Comparison of ENCODE assay signal across 1 cellular context in the genomic region with DNA sequence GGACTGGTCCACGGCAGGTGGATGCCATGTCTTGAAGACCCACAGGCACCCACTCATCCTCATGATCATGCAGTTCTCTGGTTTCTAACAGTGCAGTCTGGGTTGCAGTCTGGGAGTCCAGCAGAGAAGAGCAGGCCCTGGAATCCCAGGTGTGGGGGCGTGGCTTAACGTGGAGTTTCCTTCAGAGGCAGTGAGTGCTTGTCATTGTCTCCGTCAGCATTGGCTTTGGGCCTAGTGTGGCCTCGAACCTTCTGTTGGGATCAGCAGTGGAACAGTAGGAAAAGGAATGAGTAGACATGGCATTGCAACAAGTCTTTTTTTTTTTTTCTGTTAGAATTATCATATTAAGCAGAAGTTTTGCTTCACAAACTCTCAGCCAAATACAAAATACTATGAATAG.
TF ChIP-seq lines count a peak whose summit lies in the region.

No MANE protein-coding gene starts in this region.

TF ChIP-seq in H1, 55 proteins besides CTCF, POLR2A, EP300 and RAD21 (continued from another document):
- TF ChIP-seq, protein P1, sequence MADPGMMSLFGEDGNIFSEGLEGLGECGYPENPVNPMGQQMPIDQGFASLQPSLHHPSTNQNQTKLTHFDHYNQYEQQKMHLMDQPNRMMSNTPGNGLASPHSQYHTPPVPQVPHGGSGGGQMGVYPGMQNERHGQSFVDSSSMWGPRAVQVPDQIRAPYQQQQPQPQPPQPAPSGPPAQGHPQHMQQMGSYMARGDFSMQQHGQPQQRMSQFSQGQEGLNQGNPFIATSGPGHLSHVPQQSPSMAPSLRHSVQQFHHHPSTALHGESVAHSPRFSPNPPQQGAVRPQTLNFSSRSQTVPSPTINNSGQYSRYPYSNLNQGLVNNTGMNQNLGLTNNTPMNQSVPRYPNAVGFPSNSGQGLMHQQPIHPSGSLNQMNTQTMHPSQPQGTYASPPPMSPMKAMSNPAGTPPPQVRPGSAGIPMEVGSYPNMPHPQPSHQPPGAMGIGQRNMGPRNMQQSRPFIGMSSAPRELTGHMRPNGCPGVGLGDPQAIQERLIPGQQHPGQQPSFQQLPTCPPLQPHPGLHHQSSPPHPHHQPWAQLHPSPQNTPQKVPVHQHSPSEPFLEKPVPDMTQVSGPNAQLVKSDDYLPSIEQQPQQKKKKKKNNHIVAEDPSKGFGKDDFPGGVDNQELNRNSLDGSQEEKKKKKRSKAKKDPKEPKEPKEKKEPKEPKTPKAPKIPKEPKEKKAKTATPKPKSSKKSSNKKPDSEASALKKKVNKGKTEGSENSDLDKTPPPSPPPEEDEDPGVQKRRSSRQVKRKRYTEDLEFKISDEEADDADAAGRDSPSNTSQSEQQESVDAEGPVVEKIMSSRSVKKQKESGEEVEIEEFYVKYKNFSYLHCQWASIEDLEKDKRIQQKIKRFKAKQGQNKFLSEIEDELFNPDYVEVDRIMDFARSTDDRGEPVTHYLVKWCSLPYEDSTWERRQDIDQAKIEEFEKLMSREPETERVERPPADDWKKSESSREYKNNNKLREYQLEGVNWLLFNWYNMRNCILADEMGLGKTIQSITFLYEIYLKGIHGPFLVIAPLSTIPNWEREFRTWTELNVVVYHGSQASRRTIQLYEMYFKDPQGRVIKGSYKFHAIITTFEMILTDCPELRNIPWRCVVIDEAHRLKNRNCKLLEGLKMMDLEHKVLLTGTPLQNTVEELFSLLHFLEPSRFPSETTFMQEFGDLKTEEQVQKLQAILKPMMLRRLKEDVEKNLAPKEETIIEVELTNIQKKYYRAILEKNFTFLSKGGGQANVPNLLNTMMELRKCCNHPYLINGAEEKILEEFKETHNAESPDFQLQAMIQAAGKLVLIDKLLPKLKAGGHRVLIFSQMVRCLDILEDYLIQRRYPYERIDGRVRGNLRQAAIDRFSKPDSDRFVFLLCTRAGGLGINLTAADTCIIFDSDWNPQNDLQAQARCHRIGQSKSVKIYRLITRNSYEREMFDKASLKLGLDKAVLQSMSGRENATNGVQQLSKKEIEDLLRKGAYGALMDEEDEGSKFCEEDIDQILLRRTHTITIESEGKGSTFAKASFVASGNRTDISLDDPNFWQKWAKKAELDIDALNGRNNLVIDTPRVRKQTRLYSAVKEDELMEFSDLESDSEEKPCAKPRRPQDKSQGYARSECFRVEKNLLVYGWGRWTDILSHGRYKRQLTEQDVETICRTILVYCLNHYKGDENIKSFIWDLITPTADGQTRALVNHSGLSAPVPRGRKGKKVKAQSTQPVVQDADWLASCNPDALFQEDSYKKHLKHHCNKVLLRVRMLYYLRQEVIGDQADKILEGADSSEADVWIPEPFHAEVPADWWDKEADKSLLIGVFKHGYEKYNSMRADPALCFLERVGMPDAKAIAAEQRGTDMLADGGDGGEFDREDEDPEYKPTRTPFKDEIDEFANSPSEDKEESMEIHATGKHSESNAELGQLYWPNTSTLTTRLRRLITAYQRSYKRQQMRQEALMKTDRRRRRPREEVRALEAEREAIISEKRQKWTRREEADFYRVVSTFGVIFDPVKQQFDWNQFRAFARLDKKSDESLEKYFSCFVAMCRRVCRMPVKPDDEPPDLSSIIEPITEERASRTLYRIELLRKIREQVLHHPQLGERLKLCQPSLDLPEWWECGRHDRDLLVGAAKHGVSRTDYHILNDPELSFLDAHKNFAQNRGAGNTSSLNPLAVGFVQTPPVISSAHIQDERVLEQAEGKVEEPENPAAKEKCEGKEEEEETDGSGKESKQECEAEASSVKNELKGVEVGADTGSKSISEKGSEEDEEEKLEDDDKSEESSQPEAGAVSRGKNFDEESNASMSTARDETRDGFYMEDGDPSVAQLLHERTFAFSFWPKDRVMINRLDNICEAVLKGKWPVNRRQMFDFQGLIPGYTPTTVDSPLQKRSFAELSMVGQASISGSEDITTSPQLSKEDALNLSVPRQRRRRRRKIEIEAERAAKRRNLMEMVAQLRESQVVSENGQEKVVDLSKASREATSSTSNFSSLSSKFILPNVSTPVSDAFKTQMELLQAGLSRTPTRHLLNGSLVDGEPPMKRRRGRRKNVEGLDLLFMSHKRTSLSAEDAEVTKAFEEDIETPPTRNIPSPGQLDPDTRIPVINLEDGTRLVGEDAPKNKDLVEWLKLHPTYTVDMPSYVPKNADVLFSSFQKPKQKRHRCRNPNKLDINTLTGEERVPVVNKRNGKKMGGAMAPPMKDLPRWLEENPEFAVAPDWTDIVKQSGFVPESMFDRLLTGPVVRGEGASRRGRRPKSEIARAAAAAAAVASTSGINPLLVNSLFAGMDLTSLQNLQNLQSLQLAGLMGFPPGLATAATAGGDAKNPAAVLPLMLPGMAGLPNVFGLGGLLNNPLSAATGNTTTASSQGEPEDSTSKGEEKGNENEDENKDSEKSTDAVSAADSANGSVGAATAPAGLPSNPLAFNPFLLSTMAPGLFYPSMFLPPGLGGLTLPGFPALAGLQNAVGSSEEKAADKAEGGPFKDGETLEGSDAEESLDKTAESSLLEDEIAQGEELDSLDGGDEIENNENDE (IDR thresholded peaks at IDR 0.05; ENCODE audit: insufficient replicate concordance, low read length) = no peak
- no peak for TF ChIP-seq GABPA (IDR thresholded peaks at IDR 0.05; ENCODE audit: borderline replicate concordance, insufficient read depth, low read length)
- TF ChIP-seq FOSL1 (IDR thresholded peaks at IDR 0.05; ENCODE audit: insufficient read depth, low read depth, low read length) = no peak
- no peak for TF ChIP-seq RXRA (IDR thresholded peaks at IDR 0.05; ENCODE audit: insufficient read depth, low read depth, low read length)
- TF ChIP-seq BRCA1 (IDR thresholded peaks at IDR 0.05; ENCODE audit: low read depth, low read length) = no peak
- no peak for TF ChIP-seq YY1 (IDR thresholded peaks at IDR 0.05; ENCODE audit: low read depth, low read length)
- TF ChIP-seq TAF1 (IDR thresholded peaks at IDR 0.05; ENCODE audit: low read depth, low read length) = no peak
- no peak for TF ChIP-seq JUND (IDR thresholded peaks at IDR 0.05; ENCODE audit: low read length)
